ENCODE assay signal across 10 cellular contexts in the genomic region with DNA sequence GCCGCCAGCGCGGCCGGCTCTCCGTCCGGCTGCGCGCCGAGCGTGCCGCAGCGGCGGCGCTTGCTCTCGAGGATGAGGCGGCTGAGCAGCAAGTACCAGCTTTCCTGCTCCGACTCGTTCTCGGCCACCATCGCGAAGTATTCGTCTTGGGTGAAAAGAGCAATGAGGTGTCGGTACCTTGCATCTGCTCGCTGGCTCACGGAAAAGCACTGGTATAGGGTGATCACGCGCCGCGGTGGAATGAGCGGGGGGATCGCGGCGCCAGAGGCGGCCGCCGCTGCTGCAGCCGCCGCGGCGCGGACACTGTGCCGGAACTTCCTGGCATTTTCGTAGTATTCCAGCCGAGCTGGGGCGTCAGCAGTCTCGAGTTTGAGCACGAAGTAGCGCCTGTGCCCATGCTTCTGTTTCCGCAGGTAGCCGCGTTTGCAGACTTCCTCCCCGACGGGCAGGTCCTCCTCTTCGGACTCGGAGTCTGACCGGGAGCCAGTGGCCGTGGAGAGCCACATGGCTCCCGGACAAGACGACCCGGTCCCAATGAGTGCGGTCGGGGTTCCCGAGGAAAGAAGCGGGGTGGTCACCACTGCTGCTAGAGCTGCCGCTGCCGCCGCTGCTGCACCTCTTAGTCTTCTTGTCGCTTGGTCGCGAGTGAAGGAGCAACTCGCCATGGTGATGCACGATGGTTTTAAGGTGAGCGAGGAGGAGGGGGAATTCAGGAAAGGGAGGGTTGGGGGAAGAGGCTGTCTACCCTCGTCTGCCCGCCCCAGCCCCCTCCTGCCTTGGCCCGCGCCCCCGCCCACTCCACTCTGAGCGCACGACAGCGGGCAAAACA. TPM values are rescaled to one million over a fixed set of nuclear protein-coding genes. Genes with fewer than 3 reads are reported as not detected.
A peak's percentile ranks its signal among the peaks of the same experiment; 100 is the strongest.
DNase-seq lines count a peak whose midpoint lies in the region; ATAC-seq lines count a peak whose summit lies in the region.
"Had no signal": no experiment of that assay in that cellular context is flagged by ENCODE, and none has a peak within 500 bp of the region (broad histone marks: within the 10 kb centered on the region; RNA-seq: fewer than 3 reads in every experiment).

No MANE protein-coding gene starts in this region.

- H3K9me3 ChIP-seq in T-helper 17 cell (ENCODE audit: control insufficient read depth, low read length, poor library complexity, severe bottlenecking) (peaks cover 4% of the 10 kb centered on the region), iPS-20b (ENCODE audit: insufficient read depth, low read depth, low read length) (no peaks in the 10 kb centered on the region), subcutaneous abdominal adipose tissue (ENCODE audit: control insufficient read depth in 5 of 5, low read length in 5 of 5) (peaks cover 0 to 3% (median 0%) of the 10 kb centered on the region in 5 donors)

- H3K4me3 ChIP-seq in iPS-20b (ENCODE audit: low read length) (peak overlapping the region; percentile 74), subcutaneous abdominal adipose tissue (ENCODE audit: low read depth in 1 of 5, low read length in 5 of 5) (peak overlapping the region; percentile 44 to 64 (median 55))

- no peak overlapping the region for H3K27ac ChIP-seq in iPS-20b (ENCODE audit: low read length)
- H3K27ac ChIP-seq in subcutaneous abdominal adipose tissue (ENCODE audit: low read depth, low read length), result no peak overlapping the region
- H3K27ac ChIP-seq: C4-2B had no signal

- no peaks in the 10 kb centered on the region for H3K9me3 Mint-ChIP-seq in activated CD8-positive, alpha-beta memory T cell treated with anti-CD3 and anti-CD28 coated beads, Interleukin-2, amount 10 ng/mL, durations not matched to agents 7 days and 5 days (ENCODE audit: low read depth)

- H3K4me3 Mint-ChIP-seq in T-helper 17 cell, result peak overlapping the region; percentile 55
- H3K4me3 Mint-ChIP-seq in activated CD8-positive, alpha-beta memory T cell treated with anti-CD3 and anti-CD28 coated beads, Interleukin-2, amount 10 ng/mL, durations not matched to agents 7 days and 5 days, result no peak overlapping the region

- H3K27me3 Mint-ChIP-seq in T-helper 17 cell, result peaks cover 15% of the 10 kb centered on the region
- peaks cover 55% of the 10 kb centered on the region for H3K27me3 Mint-ChIP-seq in activated CD8-positive, alpha-beta memory T cell treated with anti-CD3 and anti-CD28 coated beads, Interleukin-2, amount 10 ng/mL, durations not matched to agents 7 days and 5 days

- no peaks in the 10 kb centered on the region for H3K4me1 Mint-ChIP-seq in T-helper 17 cell
- H3K4me1 Mint-ChIP-seq in activated CD8-positive, alpha-beta memory T cell treated with anti-CD3 and anti-CD28 coated beads, Interleukin-2, amount 10 ng/mL, durations not matched to agents 7 days and 5 days, result no peaks in the 10 kb centered on the region

- H3K36me3 Mint-ChIP-seq in T-helper 17 cell (ENCODE audit: low read depth), result no peaks in the 10 kb centered on the region
- H3K36me3 Mint-ChIP-seq in activated CD8-positive, alpha-beta memory T cell treated with anti-CD3 and anti-CD28 coated beads, Interleukin-2, amount 10 ng/mL, durations not matched to agents 7 days and 5 days, result no peaks in the 10 kb centered on the region

- H3K9ac ChIP-seq in iPS-20b (ENCODE audit: low read depth, low read length) (peak overlapping the region; percentile 53; the same call in 1 of the 2 replicates), subcutaneous abdominal adipose tissue (ENCODE audit: low read length in 5 of 5) (no peak overlapping the region)

- CTCF ChIA-PET in activated CD8-positive, alpha-beta memory T cell treated with anti-CD3 and anti-CD28 coated beads, Interleukin-2, amount 10 ng/mL, durations not matched to agents 7 days and 5 days (lab: Charles Lee), result no interaction called here

- H3K4me1 ChIP-seq in iPS-20b (ENCODE audit: insufficient read depth, low read length) (peaks cover 12% of the 10 kb centered on the region; the same call in 1 of the 2 replicates), subcutaneous abdominal adipose tissue (ENCODE audit: control insufficient read depth in 5 of 5, insufficient read depth in 5 of 5, low read length in 5 of 5) (peaks cover 0 to 17% (median 16%) of the 10 kb centered on the region in 5 donors)

- H3K36me3 ChIP-seq in iPS-20b (ENCODE audit: insufficient read depth, low read depth, low read length) (no peaks in the 10 kb centered on the region), subcutaneous abdominal adipose tissue (ENCODE audit: control insufficient read depth in 5 of 5, insufficient read depth in 5 of 5, low read length in 5 of 5) (no peaks in the 10 kb centered on the region)

- DNase-seq in NCI-H146 (lab: John Stamatoyannopoulos, UW) (peak; percentile 35), NCI-H146 treated with DMSO at 0.1 percent for 48 hours (lab: John Stamatoyannopoulos, UW; ENCODE audit: unreplicated experiment) (no peak), T-helper 17 cell (no peak), NCI-H1436 (lab: John Stamatoyannopoulos, UW) (no peak)
- no peak for DNase-seq in activated CD8-positive, alpha-beta memory T cell treated with anti-CD3 and anti-CD28 coated beads, Interleukin-2, amount 10 ng/mL, durations not matched to agents 7 days and 5 days
- DNase-seq: activated CD4-positive, alpha-beta T cell treated with anti-CD3 and anti-CD28 coated beads, Interleukin-2, amount 50 U/mL, for 48 hours had no signal

- H3K27ac Mint-ChIP-seq in T-helper 17 cell, result no peak overlapping the region
- H3K27ac Mint-ChIP-seq in activated CD8-positive, alpha-beta memory T cell treated with anti-CD3 and anti-CD28 coated beads, Interleukin-2, amount 10 ng/mL, durations not matched to agents 7 days and 5 days, result no peak overlapping the region

- no peak for ATAC-seq in T-helper 17 cell
- ATAC-seq in activated CD8-positive, alpha-beta memory T cell treated with anti-CD3 and anti-CD28 coated beads, Interleukin-2, amount 10 ng/mL, durations not matched to agents 7 days and 5 days, result no peak
- no peak for ATAC-seq in GM21423 (IDR thresholded peaks at IDR 0.05; ENCODE audit: unreplicated experiment)

- H3K27me3 ChIP-seq in iPS-20b (ENCODE audit: insufficient read depth, low read length), result peaks cover 61% of the 10 kb centered on the region
- H3K27me3 ChIP-seq in subcutaneous abdominal adipose tissue (ENCODE audit: control insufficient read depth in 5 of 5, insufficient read depth in 4 of 5, low read length in 5 of 5), result peaks cover 33 to 57% (median 47%) of the 10 kb centered on the region in 5 donors

RNA-seq across cellular contexts. Expression of gene IRS4, which starts 0.5 kb away (rescaled TPM):
- not detected for total RNA-seq in T-helper 17 cell
- under 1 TPM in 1 of 2 experiments, not detected in 1; 0.16 TPM for total RNA-seq in activated CD8-positive, alpha-beta memory T cell treated with anti-CD3 and anti-CD28 coated beads, Interleukin-2, amount 10 ng/mL, durations not matched to agents 7 days and 5 days
